13 cellular contexts compared by ENCODE assay signal in the genomic region with DNA sequence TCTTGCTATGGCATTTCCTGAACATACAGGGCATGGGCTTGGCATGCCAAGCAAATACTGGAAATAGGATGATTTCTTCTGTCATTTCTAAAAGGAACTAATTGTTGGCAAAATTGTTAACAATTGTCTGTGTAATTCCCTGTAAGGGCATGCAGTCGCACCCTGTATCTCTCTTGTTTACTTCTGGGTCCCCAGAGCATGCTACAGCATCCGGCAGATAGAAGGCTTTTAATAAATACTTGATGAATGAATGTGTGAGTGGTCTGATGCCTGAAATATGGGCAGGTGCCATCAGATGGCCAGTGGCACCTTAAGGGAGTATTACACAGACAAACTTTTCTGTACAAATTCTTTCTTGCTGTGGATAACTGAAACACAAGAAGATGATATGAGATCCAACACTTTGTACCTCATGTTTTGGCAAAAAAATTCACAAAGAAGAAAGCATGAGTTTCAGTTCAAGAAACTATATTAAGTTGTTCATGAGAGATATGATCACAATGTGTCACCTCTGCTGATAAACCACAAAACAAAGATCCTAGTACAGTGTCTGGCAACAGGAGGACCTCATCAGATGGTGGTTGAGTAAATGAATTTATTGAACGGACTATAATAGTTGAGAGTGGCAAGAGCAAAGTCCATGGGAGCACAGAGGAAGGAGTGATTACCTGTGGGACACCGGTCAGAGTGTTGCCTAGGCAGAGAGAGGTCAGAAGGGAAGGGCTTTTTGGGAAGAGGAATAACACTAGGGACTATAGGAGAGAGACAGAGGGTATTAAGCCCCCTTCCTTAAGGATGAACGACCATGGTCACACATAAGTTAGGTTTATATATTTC.
"Had no signal": no experiment of that assay in that cellular context is flagged by ENCODE, and none has a peak within 500 bp of the region (broad histone marks: within the 10 kb centered on the region; RNA-seq: fewer than 3 reads in every experiment).

No MANE protein-coding gene starts in this region.

- H3K4me3 ChIP-seq: lung, uterus had no signal

- H3K27ac ChIP-seq: uterus, VCaP had no signal

- H3K36me3 Mint-ChIP-seq: activated naive CD4-positive, alpha-beta T cell treated with anti-CD3 and anti-CD28 coated beads, Interleukin-2, amount 10 ng/mL, durations not matched to agents 7 days and 5 days; brain; immature natural killer cell had no signal

- H3K4me3 Mint-ChIP-seq: activated CD4-positive, alpha-beta T cell treated with anti-CD3 and anti-CD28 coated beads for 36 hours; activated naive CD4-positive, alpha-beta T cell treated with anti-CD3 and anti-CD28 coated beads, Interleukin-2, amount 10 ng/mL, durations not matched to agents 7 days and 5 days; activated T-helper 17 cell treated with anti-CD3 and anti-CD28 coated beads, Interleukin-2, amount 50 U/mL, for 72 hours; brain; endodermal cell; immature natural killer cell; nephron had no signal

- H3K9me3 ChIP-seq: uterus had no signal

- H3K27me3 Mint-ChIP-seq: activated naive CD4-positive, alpha-beta T cell treated with anti-CD3 and anti-CD28 coated beads, Interleukin-2, amount 10 ng/mL, durations not matched to agents 7 days and 5 days; brain had no signal

- H3K9me3 Mint-ChIP-seq: activated naive CD4-positive, alpha-beta T cell treated with anti-CD3 and anti-CD28 coated beads, Interleukin-2, amount 10 ng/mL, durations not matched to agents 7 days and 5 days; activated T-helper 17 cell treated with anti-CD3 and anti-CD28 coated beads, Interleukin-2, amount 50 U/mL, for 72 hours; nephron had no signal

- H3K4me1 Mint-ChIP-seq: activated CD4-positive, alpha-beta T cell treated with anti-CD3 and anti-CD28 coated beads for 36 hours; activated T-helper 17 cell treated with anti-CD3 and anti-CD28 coated beads, Interleukin-2, amount 50 U/mL, for 72 hours; brain; immature natural killer cell; nephron had no signal

- DNase-seq: activated CD4-positive, alpha-beta T cell treated with anti-CD3 and anti-CD28 coated beads for 36 hours; activated naive CD4-positive, alpha-beta T cell treated with anti-CD3 and anti-CD28 coated beads, Interleukin-2, amount 10 ng/mL, durations not matched to agents 7 days and 5 days; cerebellar nuclear complex; endodermal cell; immature natural killer cell; stimulated activated CD4-positive, alpha-beta T cell treated with anti-CD3 and anti-CD28 coated beads, Interleukin-4, amount 100 ng/mL, for 24 hours; T1000; uterus had no signal

- H3K27me3 ChIP-seq: uterus had no signal

- ATAC-seq: activated T-helper 17 cell treated with anti-CD3 and anti-CD28 coated beads, Interleukin-2, amount 50 U/mL, for 72 hours had no signal

- H3K4me1 ChIP-seq: uterus had no signal

- H3K36me3 ChIP-seq: uterus had no signal

- H3K27ac Mint-ChIP-seq: activated CD4-positive, alpha-beta T cell treated with anti-CD3 and anti-CD28 coated beads for 36 hours; activated T-helper 17 cell treated with anti-CD3 and anti-CD28 coated beads, Interleukin-2, amount 50 U/mL, for 72 hours; endodermal cell; immature natural killer cell; nephron had no signal
